Comparison of ENCODE assay signal across 8 cellular contexts in genomic region chr1:2801535-2802291, GRCh38. TPM values are rescaled to one million over a fixed set of nuclear protein-coding genes. Genes with fewer than 3 reads are reported as not detected.
A peak's percentile ranks its signal among the peaks of the same experiment; 100 is the strongest.
DNase-seq lines count a peak whose midpoint lies in the region; ATAC-seq, FAIRE-seq and TF ChIP-seq lines count a peak whose summit lies in the region.

Gene TTC34 (minus strand): TSS chr1:2801693. CDS start chr1:2800827, 866 bp downstream.

- peaks cover 3% of the 10 kb centered on the region for H3K4me1 Mint-ChIP-seq in activated T-cell treated with anti-CD3 and anti-CD28 coated beads, Interleukin-2, amount 50 U/mL, for 24 hours (ENCODE audit: low read depth)

- H3K9ac ChIP-seq in HepG2 (ENCODE audit: insufficient read depth, low read depth, low read length) = no peak within 1 kb of the TSS

- no peak within 1 kb of the TSS for H3K27ac Mint-ChIP-seq in activated T-cell treated with anti-CD3 and anti-CD28 coated beads, Interleukin-2, amount 50 U/mL, for 24 hours

- H3K36me3 ChIP-seq in HepG2 (replicated peaks in 1 of 2; ENCODE audit: control insufficient read depth in 1 of 2, insufficient read depth in 2 of 2, low read length in 2 of 2) = no peaks in the 10 kb centered on the region

- intact Hi-C loops in HepG2 (cut with micrococcal nuclease; ENCODE audit: unreplicated experiment) = no loop called here

- no peaks in the 10 kb centered on the region for H3K9me3 ChIP-seq in HepG2 (ENCODE audit: low read length)

- H3K4me3 Mint-ChIP-seq in activated T-cell treated with anti-CD3 and anti-CD28 coated beads, Interleukin-2, amount 50 U/mL, for 24 hours = no peak within 1 kb of the TSS

- no peak within 1 kb of the TSS for H2AFZ ChIP-seq in HepG2 (ENCODE audit: low read length)

- no peak within 1 kb of the TSS for H3K4me2 ChIP-seq in HepG2 (ENCODE audit: low read depth, low read length)

- H3K27ac ChIP-seq in HepG2 (ENCODE audit: extremely low read length, insufficient read depth, low read length) = no peak within 1 kb of the TSS

- H4K20me1 ChIP-seq in HepG2 (ENCODE audit: insufficient read depth, low read length) = no peaks in the 10 kb centered on the region

- TF ChIP-seq POLR2A in NB4 (IDR thresholded peaks at IDR 0.05; ENCODE audit: extremely low read depth, insufficient read length) (no peak), HepG2 (IDR thresholded peaks at IDR 0.05; ENCODE audit: insufficient read depth in 1 of 2, low read depth in 2 of 2, low read length in 2 of 2) (no peak)

- H3K27me3 ChIP-seq in HepG2 (ENCODE audit: control insufficient read depth in 1 of 2, insufficient read depth in 2 of 2, low read length in 2 of 2) = peaks cover 13 to 63% of the 10 kb centered on the region in 2 experiments

- H3K79me2 ChIP-seq in HepG2 (ENCODE audit: insufficient read depth, low read length) = no peaks in the 10 kb centered on the region

- H3K27me3 Mint-ChIP-seq in activated T-cell treated with anti-CD3 and anti-CD28 coated beads, Interleukin-2, amount 50 U/mL, for 24 hours = peaks cover 13% of the 10 kb centered on the region

- no peaks in the 10 kb centered on the region for H3K9me3 Mint-ChIP-seq in activated T-cell treated with anti-CD3 and anti-CD28 coated beads, Interleukin-2, amount 50 U/mL, for 24 hours

- H3K36me3 Mint-ChIP-seq in activated T-cell treated with anti-CD3 and anti-CD28 coated beads, Interleukin-2, amount 50 U/mL, for 24 hours (ENCODE audit: low read depth) = no peaks in the 10 kb centered on the region

- 6% methylated on average over 3 of the region's 21 CpGs for WGBS in HepG2 (ENCODE audit: low lambda C conversion rate)

- CTCF ChIA-PET in HepG2 (lab: Yijun Ruan, JAX; ENCODE audit: low intra/inter-chr PET ratio, low total read pairs) = no interaction called here

- FAIRE-seq in HepG2 (lab: Jason Lieb, UNC) = no peak

- peak; percentile 79 for TF ChIP-seq CTCF in NB4 (IDR thresholded peaks at IDR 0.05; ENCODE audit: low read depth, low read length)
- TF ChIP-seq CTCF in HepG2 (CRISPR knock-in tag; IDR thresholded peaks at IDR 0.05) = peak; percentile 77

- in situ Hi-C loops in G401 (cut with HindIII; ENCODE audit: low sequenced_read_pairs) = no loop called here
- in situ Hi-C loops in HepG2 (cut with HindIII; ENCODE audit: extremely low pct_ligation_motif_present, low pct_unique_long_range_greater_than_20kb) = no loop called here

- no peaks in the 10 kb centered on the region for H3K4me1 ChIP-seq in HepG2 (ENCODE audit: insufficient read depth, low read length)

- H3K4me3 ChIP-seq in NB4 (ENCODE audit: low read depth, low read length) = no peak within 1 kb of the TSS
- H3K4me3 ChIP-seq in HepG2 (replicated peaks in 1 of 3; ENCODE audit: insufficient read depth in 1 of 3, low read depth in 2 of 3, low read length in 3 of 3) = no peak within 1 kb of the TSS

- peak; percentile 51; the same call in 1 of the 2 replicates for TF ChIP-seq RAD21 in HepG2 (CRISPR knock-in tag; IDR thresholded peaks at IDR 0.05)

- no TSS peak for BruUV-seq in HepG2 (replicated peaks; lab: Mats Ljungman, UMichigan)

- POLR2A ChIA-PET in HepG2 (lab: Yijun Ruan, JAX) = no interaction called here

- no peak for TF ChIP-seq EP300 in HepG2 (IDR thresholded peaks at IDR 0.05; ENCODE audit: low read depth in 2 of 2, low read length in 2 of 2)
- no peak for TF ChIP-seq EP300 in HepG2 (CRISPR knock-in tag; IDR thresholded peaks at IDR 0.05; ENCODE audit: borderline replicate concordance)

- ATAC-seq in HepG2 = peak; percentile 87
- no peak for ATAC-seq in GM21723 (IDR thresholded peaks at IDR 0.05; ENCODE audit: unreplicated experiment)
- ATAC-seq in HG02840 (IDR thresholded peaks at IDR 0.05; ENCODE audit: low FRiP score, unreplicated experiment) = no peak
- no peak for ATAC-seq in HG02870 (IDR thresholded peaks at IDR 0.05; ENCODE audit: unreplicated experiment)
- no peak for ATAC-seq in GM18909 (IDR thresholded peaks at IDR 0.05; ENCODE audit: poor library complexity, unreplicated experiment)

- peak; percentile 9 for DNase-seq in G401 (ENCODE audit: low spot score)
- DNase-seq in NB4 (ENCODE audit: low read depth) = peak; percentile 69
- DNase-seq in activated T-cell treated with anti-CD3 and anti-CD28 coated beads, Interleukin-2, amount 50 U/mL, for 24 hours = peak; percentile 57
- peak; percentile 16 for DNase-seq in HepG2 (ENCODE audit: low spot score)

TF ChIP-seq in HepG2, 621 proteins besides CTCF, POLR2A, EP300 and RAD21:
- TF ChIP-seq FOXA3 (CRISPR knock-in tag; IDR thresholded peaks at IDR 0.05) (peak; percentile 52), ZNF678 (CRISPR knock-in tag; IDR thresholded peaks at IDR 0.05) (no peak), STAG1 (CRISPR knock-in tag; IDR thresholded peaks at IDR 0.05) (peak; percentile 68), MEF2D (CRISPR knock-in tag; IDR thresholded peaks at IDR 0.05) (no peak), FOXA1 (IDR thresholded peaks at IDR 0.05) (no peak), FOXA1 (CRISPR knock-in tag; IDR thresholded peaks at IDR 0.05) (peak; percentile 84), ZNF574 (CRISPR knock-in tag; IDR thresholded peaks at IDR 0.05) (no peak), SMC3 (IDR thresholded peaks at IDR 0.05; ENCODE audit: low read length) (peak; percentile 6; the same call in 1 of the 2 replicates), THAP8 (CRISPR knock-in tag; IDR thresholded peaks at IDR 0.05; ENCODE audit: borderline replicate concordance) (no peak)

RNA-seq across cellular contexts. Expression of gene TTC34, which starts in this region (rescaled TPM):
- 0.17 TPM in 1 of 2 replicates, not detected in the other for total RNA-seq in G401 (2014; rRNA removed; shearing (Covaris generic))
- total RNA-seq in HepG2 (2016; rRNA removed; fragmentation: Illumina TruSeq; extraction: Trizol) = 0.07 TPM in 1 of 2 replicates, not detected in the other
- total RNA-seq in HepG2 (2016; cell fraction: cytosol; rRNA removed; fragmentation: Illumina TruSeq; extraction: Trizol; ENCODE audit: low read depth) = not detected in 2 replicates
- total RNA-seq in HepG2 (2016; cell fraction: insoluble cytoplasmic fraction; rRNA removed; fragmentation: Illumina TruSeq; extraction: Trizol) = 0.09 TPM in 1 of 2 replicates, not detected in the other
- total RNA-seq in HepG2 (2016; cell fraction: membrane; rRNA removed; fragmentation: Illumina TruSeq; extraction: Trizol) = 0.03 TPM in 1 of 2 replicates, not detected in the other
- total RNA-seq in HepG2 (2016; cell fraction: nucleus; rRNA removed; fragmentation: Illumina TruSeq; extraction: Trizol) = 0.22 and 0.31 TPM in 2 replicates
- 0.11 and 0.13 TPM in 2 replicates for polyA plus RNA-seq in HepG2 (2011; rRNA removed)
- polyA plus RNA-seq in HepG2 (2011; cell fraction: cytosol; rRNA removed) = 0.01 and 0.03 TPM in 2 replicates
- polyA plus RNA-seq in HepG2 (2011; cell fraction: nucleus; rRNA removed) = 1.1 and 1.5 TPM in 2 replicates
- 0.08 and 0.16 TPM in 2 replicates for polyA plus RNA-seq in HepG2 (2012)
- polyA plus RNA-seq in HepG2 (2016; cell fraction: cytosol; fragmentation: Illumina TruSeq; extraction: Trizol; ENCODE audit: low read depth) = 0.01 TPM in 1 of 2 replicates, not detected in the other
- 0.03 and 0.05 TPM in 2 replicates for polyA plus RNA-seq in HepG2 (2016; cell fraction: insoluble cytoplasmic fraction; fragmentation: Illumina TruSeq; extraction: Trizol; ENCODE audit: low read depth)
- 0.03 TPM in 1 of 2 replicates, not detected in the other for polyA plus RNA-seq in HepG2 (2016; cell fraction: membrane; fragmentation: Illumina TruSeq; extraction: Trizol; ENCODE audit: low read depth)
- 0.33 and 0.36 TPM in 2 replicates for polyA plus RNA-seq in HepG2 (2016; cell fraction: nucleus; fragmentation: Illumina TruSeq; extraction: Trizol; ENCODE audit: insufficient read depth, low read depth)
- 0.84 and 0.87 TPM in 2 replicates for polyA minus RNA-seq in HepG2 (2011; rRNA and poly(A)+ RNA removed; ENCODE audit: low replicate concordance)
- polyA minus RNA-seq in HepG2 (2011; cell fraction: cytosol; rRNA and poly(A)+ RNA removed) = 0.09 and 0.10 TPM in 2 replicates
- 1.7 and 2.5 TPM in 2 replicates for polyA minus RNA-seq in HepG2 (2011; cell fraction: nucleus; rRNA and poly(A)+ RNA removed)

Comparison
In these comparisons a context has a peak if more than half of its experiments do, and no peak if none do; other contexts are left out.
1. Peak in DNase-seq in G401; RNA of the gene not detected or under 1 TPM.
2. DNase-seq: peak in every context shown above with its lines; median percentile 69 in NB4; 57 in activated T-cell treated with anti-CD3 and anti-CD28 coated beads, Interleukin-2, amount 50 U/mL, for 24 hours; 16 in HepG2; 9 in G401.